ENCODE assay signal across 10 cellular contexts in the genomic region with DNA sequence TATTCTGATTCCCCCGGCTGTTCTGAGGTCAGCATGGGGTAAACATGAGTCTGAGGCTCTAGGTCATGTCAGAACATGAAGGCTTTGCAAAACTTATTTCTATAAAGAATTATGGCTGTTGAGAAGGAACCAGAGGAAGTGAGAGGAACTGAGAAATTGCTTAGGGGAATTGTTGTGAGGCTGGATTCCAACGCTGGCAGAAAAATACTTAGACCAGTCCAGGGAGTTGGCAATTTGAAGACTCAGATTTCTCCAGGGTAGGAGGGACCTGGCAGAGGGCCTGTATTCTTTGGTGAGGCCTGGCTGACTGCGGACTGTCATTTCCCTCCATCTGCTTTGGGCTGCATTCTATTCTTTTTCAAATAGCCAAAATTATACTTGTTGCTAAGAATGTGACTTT.
DNase-seq lines count a peak whose midpoint lies in the region; ATAC-seq and TF ChIP-seq lines count a peak whose summit lies in the region.
"Had no signal": no experiment of that assay in that cellular context is flagged by ENCODE, and none has a peak within 500 bp of the region (broad histone marks: within the 10 kb centered on the region; RNA-seq: fewer than 3 reads in every experiment).

No MANE protein-coding gene starts in this region.

- intact Hi-C loops in ascending aorta (cut with DNase I), result loop anchor here (5.0 kb wide), 2 partner anchors 52 to 687 kb away; no protein-coding TSS in a partner anchor
- intact Hi-C loops in prostate gland (cut with DNase I), result no loop called here
- intact Hi-C loops in CD8-positive, alpha-beta T cell (cut with DNase I, micrococcal nuclease), result no loop called here
- intact Hi-C loops in activated T-helper 1 cell treated with anti-CD3 and anti-CD28 coated beads, Interleukin-12 subunit alpha, Interleukin-12 subunit beta, Interleukin-2, Interleukin-4 antibody, amounts not matched to agents 30 ng/mL and 10 ng/mL and 1 ng/mL, durations not matched to agents 14 hours and 24 hours and 36 hours (cut with micrococcal nuclease), result no loop called here

- no peaks in the 10 kb centered on the region for H3K36me3 Mint-ChIP-seq in CD8-positive, alpha-beta T cell
- no peaks in the 10 kb centered on the region for H3K36me3 Mint-ChIP-seq in activated T-helper 1 cell treated with anti-CD3 and anti-CD28 coated beads, Interleukin-12 subunit alpha, Interleukin-12 subunit beta, Interleukin-2, Interleukin-4 antibody, amounts not matched to agents 30 ng/mL and 10 ng/mL and 1 ng/mL, durations not matched to agents 14 hours and 24 hours and 36 hours (ENCODE audit: low read depth)

- DNase-seq in EL (peak; percentile 28), ascending aorta (ENCODE audit: low spot score in 2 of 2) (peak in 1 of 2 donors; percentile 82), globus pallidus (ENCODE audit: low spot score) (peak; percentile 54), prostate gland (ENCODE audit: low spot score) (peak; percentile 82), SK-N-DZ (ENCODE audit: low spot score) (no peak)
- no peak for DNase-seq in CD8-positive, alpha-beta T cell
- no peak for DNase-seq in activated T-helper 1 cell treated with anti-CD3 and anti-CD28 coated beads, Interleukin-12 subunit alpha, Interleukin-12 subunit beta, Interleukin-2, Interleukin-4 antibody, amounts not matched to agents 30 ng/mL and 10 ng/mL and 1 ng/mL, durations not matched to agents 14 hours and 24 hours and 36 hours (ENCODE audit: low spot score)
- DNase-seq: cerebellar nuclear complex, NCI-H510A had no signal

- no peaks in the 10 kb centered on the region for H3K4me1 Mint-ChIP-seq in CD8-positive, alpha-beta T cell (ENCODE audit: low read depth)
- no peaks in the 10 kb centered on the region for H3K4me1 Mint-ChIP-seq in activated T-helper 1 cell treated with anti-CD3 and anti-CD28 coated beads, Interleukin-12 subunit alpha, Interleukin-12 subunit beta, Interleukin-2, Interleukin-4 antibody, amounts not matched to agents 30 ng/mL and 10 ng/mL and 1 ng/mL, durations not matched to agents 14 hours and 24 hours and 36 hours (ENCODE audit: low read depth)

- no peak overlapping the region for H3K4me3 ChIP-seq in ascending aorta
- no peak overlapping the region for H3K4me3 ChIP-seq in prostate gland
- no peak overlapping the region for H3K4me3 ChIP-seq in CD8-positive, alpha-beta T cell (ENCODE audit: low read depth, low read length)

- no peak overlapping the region for H3K27ac Mint-ChIP-seq in CD8-positive, alpha-beta T cell
- no peak overlapping the region for H3K27ac Mint-ChIP-seq in activated T-helper 1 cell treated with anti-CD3 and anti-CD28 coated beads, Interleukin-12 subunit alpha, Interleukin-12 subunit beta, Interleukin-2, Interleukin-4 antibody, amounts not matched to agents 30 ng/mL and 10 ng/mL and 1 ng/mL, durations not matched to agents 14 hours and 24 hours and 36 hours

- no peak for ATAC-seq in CD8-positive, alpha-beta T cell
- ATAC-seq in HG02885 (IDR thresholded peaks at IDR 0.05; ENCODE audit: poor library complexity, unreplicated experiment), result no peak

- no peak for TF ChIP-seq POLR2A in prostate gland (IDR thresholded peaks at IDR 0.05)

- H3K4me1 ChIP-seq in ascending aorta (peaks cover 0 to 13% of the 10 kb centered on the region in 2 donors), prostate gland (replicated peaks) (no peaks in the 10 kb centered on the region)
- H3K4me1 ChIP-seq in CD8-positive, alpha-beta T cell (ENCODE audit: insufficient read depth, low read length), result no peaks in the 10 kb centered on the region

- H3K27me3 ChIP-seq in ascending aorta (no peaks in the 10 kb centered on the region), prostate gland (replicated peaks; ENCODE audit: insufficient read depth) (no peaks in the 10 kb centered on the region)
- H3K27me3 ChIP-seq in CD8-positive, alpha-beta T cell (ENCODE audit: insufficient read depth, low read length), result no peaks in the 10 kb centered on the region

- POLR2A ChIA-PET in CD8-positive, alpha-beta T cell (lab: Charles Lee), result no interaction called here

- H3K4me3 Mint-ChIP-seq in CD8-positive, alpha-beta T cell, result no peak overlapping the region
- no peak overlapping the region for H3K4me3 Mint-ChIP-seq in activated T-helper 1 cell treated with anti-CD3 and anti-CD28 coated beads, Interleukin-12 subunit alpha, Interleukin-12 subunit beta, Interleukin-2, Interleukin-4 antibody, amounts not matched to agents 30 ng/mL and 10 ng/mL and 1 ng/mL, durations not matched to agents 14 hours and 24 hours and 36 hours

- H3K36me3 ChIP-seq in ascending aorta (no peaks in the 10 kb centered on the region), prostate gland (no peaks in the 10 kb centered on the region)
- no peaks in the 10 kb centered on the region for H3K36me3 ChIP-seq in CD8-positive, alpha-beta T cell (ENCODE audit: insufficient read depth, low read length)

- CTCF ChIA-PET in CD8-positive, alpha-beta T cell (lab: Charles Lee), result interaction anchor here (1.4 to 1.7 kb wide), 2 partner anchors 678 to 687 kb away, joined by 3 to 5 read pairs; no protein-coding TSS in a partner anchor

- no peaks in the 10 kb centered on the region for H3K9me3 Mint-ChIP-seq in CD8-positive, alpha-beta T cell
- H3K9me3 Mint-ChIP-seq in activated T-helper 1 cell treated with anti-CD3 and anti-CD28 coated beads, Interleukin-12 subunit alpha, Interleukin-12 subunit beta, Interleukin-2, Interleukin-4 antibody, amounts not matched to agents 30 ng/mL and 10 ng/mL and 1 ng/mL, durations not matched to agents 14 hours and 24 hours and 36 hours, result no peaks in the 10 kb centered on the region

- H3K27me3 Mint-ChIP-seq in CD8-positive, alpha-beta T cell (ENCODE audit: low read depth), result no peaks in the 10 kb centered on the region
- peaks cover 17% of the 10 kb centered on the region for H3K27me3 Mint-ChIP-seq in activated T-helper 1 cell treated with anti-CD3 and anti-CD28 coated beads, Interleukin-12 subunit alpha, Interleukin-12 subunit beta, Interleukin-2, Interleukin-4 antibody, amounts not matched to agents 30 ng/mL and 10 ng/mL and 1 ng/mL, durations not matched to agents 14 hours and 24 hours and 36 hours (ENCODE audit: insufficient read depth)

- H3K27ac ChIP-seq in ascending aorta (peak overlapping the region; percentile 60 to 67), prostate gland (peak overlapping the region; percentile 26 to 45)
- no peak overlapping the region for H3K27ac ChIP-seq in CD8-positive, alpha-beta T cell (ENCODE audit: low read depth, low read length)

- no peak for TF ChIP-seq CTCF in ascending aorta (IDR thresholded peaks at IDR 0.05)
- TF ChIP-seq CTCF in prostate gland (IDR thresholded peaks at IDR 0.05), result no peak
- no peak for TF ChIP-seq CTCF in CD8-positive, alpha-beta T cell (IDR thresholded peaks at IDR 0.05)

- no peaks in the 10 kb centered on the region for H3K9me3 ChIP-seq in ascending aorta
- no peaks in the 10 kb centered on the region for H3K9me3 ChIP-seq in prostate gland
- no peaks in the 10 kb centered on the region for H3K9me3 ChIP-seq in CD8-positive, alpha-beta T cell (ENCODE audit: low read length)

- 6% methylated on average over 3 of the region's 3 CpGs for WGBS in prostate gland

Comparison
In these comparisons a context has a peak if more than half of its experiments do, and no peak if none do; other contexts are left out.
1. DNase-seq: peak in EL (single experiment), globus pallidus (single experiment) and prostate gland (single experiment); none in CD8-positive, alpha-beta T cell (0 of 7), SK-N-DZ (single experiment) and activated T-helper 1 cell treated with anti-CD3 and anti-CD28 coated beads, Interleukin-12 subunit alpha, Interleukin-12 subunit beta, Interleukin-2, Interleukin-4 antibody, amounts not matched to agents 30 ng/mL and 10 ng/mL and 1 ng/mL, durations not matched to agents 14 hours and 24 hours and 36 hours (single experiment).